ENCODE assay signal across 18 cellular contexts in the genomic region with DNA sequence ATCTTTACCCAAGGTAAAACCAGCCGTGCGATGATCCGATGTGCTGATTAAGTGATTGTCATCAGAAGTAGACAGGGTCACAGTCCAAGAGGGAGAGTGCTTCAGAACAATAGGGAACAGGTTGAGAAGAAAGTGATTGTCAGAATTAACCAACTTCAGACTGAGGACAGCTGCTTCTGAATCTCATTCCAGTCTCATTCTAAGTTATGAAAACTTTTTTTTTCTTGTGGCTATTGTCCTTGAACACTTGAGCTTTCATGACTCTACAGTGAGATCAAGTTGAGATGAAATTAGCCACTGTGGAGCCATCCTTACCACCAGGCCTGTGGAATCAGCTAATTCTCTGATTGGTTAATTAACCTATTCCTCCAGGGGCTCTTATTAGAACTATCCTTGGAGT.
DNase-seq lines count a peak whose midpoint lies in the region; ATAC-seq and TF ChIP-seq lines count a peak whose summit lies in the region.
"Had no signal": no experiment of that assay in that cellular context is flagged by ENCODE, and none has a peak within 500 bp of the region (broad histone marks: within the 10 kb centered on the region; RNA-seq: fewer than 3 reads in every experiment).

No MANE protein-coding gene starts in this region.

- H3K79me2 ChIP-seq in GM23248 (ENCODE audit: insufficient read depth), result no peaks in the 10 kb centered on the region
- no peaks in the 10 kb centered on the region for H3K79me2 ChIP-seq in neural progenitor cell (ENCODE audit: low read depth)
- no peaks in the 10 kb centered on the region for H3K79me2 ChIP-seq in smooth muscle cell (ENCODE audit: low read depth)

- H3K4me1 Mint-ChIP-seq in chondrocyte (ENCODE audit: low read depth) (peaks cover 30% of the 10 kb centered on the region), neural progenitor cell (peaks cover 71% of the 10 kb centered on the region)
- H3K4me1 Mint-ChIP-seq in stimulated activated memory B cell treated with anti-CD40 and anti-IgM and Interleukin-4, amounts not matched to agents 10 μg/mL and 1 μg/mL and 100 μg/mL, for 72 hours, result no peaks in the 10 kb centered on the region
- H3K4me1 Mint-ChIP-seq: B cell had no signal

- H4K20me1 ChIP-seq in GM23248 (ENCODE audit: insufficient read depth) (no peaks in the 10 kb centered on the region), neural progenitor cell (ENCODE audit: low read depth) (no peaks in the 10 kb centered on the region), smooth muscle cell (ENCODE audit: low read depth) (no peaks in the 10 kb centered on the region)
- H4K20me1 ChIP-seq: BLaER1 had no signal

- H3K9me3 ChIP-seq in GM23248 (ENCODE audit: low read depth), result no peaks in the 10 kb centered on the region
- H3K9me3 ChIP-seq in neural progenitor cell (ENCODE audit: low read depth), result no peaks in the 10 kb centered on the region
- no peaks in the 10 kb centered on the region for H3K9me3 ChIP-seq in smooth muscle cell (replicated peaks; ENCODE audit: low read depth)
- H3K9me3 ChIP-seq in upper lobe of right lung, result no peaks in the 10 kb centered on the region
- H3K9me3 ChIP-seq: BLaER1, Caco-2 had no signal

- H3K4me3 ChIP-seq in GM23248 (no peak overlapping the region), neural progenitor cell (no peak overlapping the region), smooth muscle cell (no peak overlapping the region), upper lobe of right lung (no peak overlapping the region)
- H3K4me3 ChIP-seq: BLaER1 had no signal

- ATAC-seq in stimulated activated memory B cell treated with anti-CD40 and anti-IgM and Interleukin-4, amounts not matched to agents 10 μg/mL and 1 μg/mL and 100 μg/mL, for 72 hours, result no peak
- ATAC-seq in upper lobe of right lung, result no peak
- ATAC-seq: CD8-positive, alpha-beta T cell had no signal

- intact Hi-C loops in upper lobe of right lung (cut with DNase I), result no loop called here

- H3K9ac ChIP-seq in GM23248, result no peak overlapping the region
- no peak overlapping the region for H3K9ac ChIP-seq in neural progenitor cell
- no peak overlapping the region for H3K9ac ChIP-seq in smooth muscle cell (ENCODE audit: low read depth)
- H3K9ac ChIP-seq: BLaER1 had no signal

- H2AFZ ChIP-seq in GM23248, result no peak overlapping the region
- H2AFZ ChIP-seq in neural progenitor cell (replicated peaks), result no peak overlapping the region
- no peak overlapping the region for H2AFZ ChIP-seq in smooth muscle cell (ENCODE audit: low read depth)

- H3F3A ChIP-seq in GM23248 (ENCODE audit: insufficient read depth) (peaks cover 28% of the 10 kb centered on the region), neural progenitor cell (ENCODE audit: low read depth) (peaks cover 21% of the 10 kb centered on the region), smooth muscle cell (ENCODE audit: low read depth) (peaks cover 6% of the 10 kb centered on the region)

- H3K9me3 Mint-ChIP-seq in chondrocyte (ENCODE audit: low read depth) (no peaks in the 10 kb centered on the region), neural progenitor cell (no peaks in the 10 kb centered on the region)
- H3K9me3 Mint-ChIP-seq in stimulated activated memory B cell treated with anti-CD40 and anti-IgM and Interleukin-4, amounts not matched to agents 10 μg/mL and 1 μg/mL and 100 μg/mL, for 72 hours, result peaks cover 3% of the 10 kb centered on the region
- H3K9me3 Mint-ChIP-seq: CD8-positive, alpha-beta T cell had no signal

- H3K27me3 ChIP-seq in GM23248 (replicated peaks; ENCODE audit: insufficient read depth) (no peaks in the 10 kb centered on the region), neural progenitor cell (no peaks in the 10 kb centered on the region), smooth muscle cell (ENCODE audit: low read depth) (no peaks in the 10 kb centered on the region), upper lobe of right lung (no peaks in the 10 kb centered on the region)
- H3K27me3 ChIP-seq: BLaER1 had no signal

- peak overlapping the region; percentile 5 for H3K4me2 ChIP-seq in GM23248 (ENCODE audit: unreplicated experiment)
- no peak overlapping the region for H3K4me2 ChIP-seq in neural progenitor cell
- H3K4me2 ChIP-seq in smooth muscle cell, result peak overlapping the region; percentile 56
- H3K4me2 ChIP-seq: BLaER1 had no signal

- H3K27ac ChIP-seq in GM23248, result peak overlapping the region; percentile 16; the same call in 1 of the 2 replicates
- no peak overlapping the region for H3K27ac ChIP-seq in neural progenitor cell
- peak overlapping the region; percentile 43 for H3K27ac ChIP-seq in smooth muscle cell (ENCODE audit: low read depth)
- no peak overlapping the region for H3K27ac ChIP-seq in upper lobe of right lung
- H3K27ac ChIP-seq: 22Rv1, BLaER1, C4-2B had no signal

- H3K36me3 ChIP-seq in GM23248 (ENCODE audit: low read depth) (peaks cover 30% of the 10 kb centered on the region), neural progenitor cell (no peaks in the 10 kb centered on the region), smooth muscle cell (ENCODE audit: low read depth) (no peaks in the 10 kb centered on the region), upper lobe of right lung (no peaks in the 10 kb centered on the region)

- TF ChIP-seq CTCF in chondrocyte (IDR thresholded peaks at IDR 0.05) (no peak), neural progenitor cell (IDR thresholded peaks at IDR 0.05) (no peak), smooth muscle cell (IDR thresholded peaks at IDR 0.05; ENCODE audit: borderline replicate concordance, insufficient read depth, poor library complexity, severe bottlenecking) (no peak), upper lobe of right lung (IDR thresholded peaks at IDR 0.05) (no peak)

- no peaks in the 10 kb centered on the region for H3K9me2 ChIP-seq in GM23248 (ENCODE audit: insufficient read depth)

- H3K4me1 ChIP-seq in GM23248 (ENCODE audit: insufficient read depth) (peaks cover 17% of the 10 kb centered on the region), neural progenitor cell (peaks cover 23% of the 10 kb centered on the region), smooth muscle cell (ENCODE audit: low read depth) (peaks cover 11% of the 10 kb centered on the region), upper lobe of right lung (no peaks in the 10 kb centered on the region)
- H3K4me1 ChIP-seq: BLaER1 had no signal

- DNase-seq in GM23248, result no peak
- no peak for DNase-seq in chondrocyte (ENCODE audit: low spot score)
- DNase-seq in neural progenitor cell (ENCODE audit: low spot score), result no peak
- no peak for DNase-seq in smooth muscle cell (lab: John Stamatoyannopoulos, UW; ENCODE audit: unreplicated experiment)
- DNase-seq in upper lobe of right lung, result no peak
- no peak for DNase-seq in NCI-H748 (lab: John Stamatoyannopoulos, UW; ENCODE audit: unreplicated experiment)
- DNase-seq: Caco-2; CD4-positive, CD25-positive, alpha-beta regulatory T cell; CD8-positive, alpha-beta T cell; DMS153; DND-41; H7; HCEC 1CT had no signal

- WGBS in GM23248 (ENCODE audit: low coverage in 1 of 2, low lambda C conversion rate in 2 of 2, missing lambda C conversion rate in 2 of 2), 2 experiments, result 88 to 99% methylated on average over 3 of the region's 3 CpGs
- over 99% methylated on average over 3 of the region's 3 CpGs for WGBS in smooth muscle cell (ENCODE audit: low lambda C conversion rate)

- H3K27me3 Mint-ChIP-seq in chondrocyte (ENCODE audit: low read depth) (peaks cover 3% of the 10 kb centered on the region), neural progenitor cell (ENCODE audit: insufficient read depth, low read depth) (peaks cover 2% of the 10 kb centered on the region)
- H3K27me3 Mint-ChIP-seq in stimulated activated memory B cell treated with anti-CD40 and anti-IgM and Interleukin-4, amounts not matched to agents 10 μg/mL and 1 μg/mL and 100 μg/mL, for 72 hours, result no peaks in the 10 kb centered on the region

- H3K36me3 Mint-ChIP-seq in chondrocyte (ENCODE audit: low read depth) (peaks cover 2% of the 10 kb centered on the region), neural progenitor cell (peaks cover 21% of the 10 kb centered on the region)
- no peaks in the 10 kb centered on the region for H3K36me3 Mint-ChIP-seq in stimulated activated memory B cell treated with anti-CD40 and anti-IgM and Interleukin-4, amounts not matched to agents 10 μg/mL and 1 μg/mL and 100 μg/mL, for 72 hours
- H3K36me3 Mint-ChIP-seq: CD4-positive, CD25-positive, alpha-beta regulatory T cell; CD8-positive, alpha-beta T cell had no signal

- in situ Hi-C loops in GM23248 (cut with MboI), result no loop called here

- H3K4me3 Mint-ChIP-seq in chondrocyte (ENCODE audit: unreplicated experiment), result no peak overlapping the region
- no peak overlapping the region for H3K4me3 Mint-ChIP-seq in neural progenitor cell
- H3K4me3 Mint-ChIP-seq in stimulated activated memory B cell treated with anti-CD40 and anti-IgM and Interleukin-4, amounts not matched to agents 10 μg/mL and 1 μg/mL and 100 μg/mL, for 72 hours, result no peak overlapping the region
- H3K4me3 Mint-ChIP-seq: B cell; CD4-positive, CD25-positive, alpha-beta regulatory T cell; CD8-positive, alpha-beta T cell had no signal

- H3K27ac Mint-ChIP-seq in chondrocyte (ENCODE audit: unreplicated experiment) (peak overlapping the region; percentile 13), neural progenitor cell (peak overlapping the region; percentile 64)
- no peak overlapping the region for H3K27ac Mint-ChIP-seq in stimulated activated memory B cell treated with anti-CD40 and anti-IgM and Interleukin-4, amounts not matched to agents 10 μg/mL and 1 μg/mL and 100 μg/mL, for 72 hours
- H3K27ac Mint-ChIP-seq: B cell; CD4-positive, CD25-positive, alpha-beta regulatory T cell; CD8-positive, alpha-beta T cell had no signal

Comparison
In these comparisons a context has a peak if more than half of its experiments do, and no peak if none do; other contexts are left out.
1. H3K27ac ChIP-seq: peak in GM23248 (single experiment) and smooth muscle cell (single experiment); none in neural progenitor cell (single experiment) and upper lobe of right lung (single experiment).